22 cellular contexts compared by ENCODE assay signal in genomic region chr15:48366574-48367312, GRCh38. TPM values are rescaled to one million over a fixed set of nuclear protein-coding genes. Genes with fewer than 3 reads are reported as not detected.
DNase-seq lines count a peak whose midpoint lies in the region; ATAC-seq, FAIRE-seq and TF ChIP-seq lines count a peak whose summit lies in the region.
"Had no signal": no experiment of that assay in that cellular context is flagged by ENCODE, and none has a peak within 500 bp of the region (broad histone marks: within the 10 kb centered on the region; RNA-seq: fewer than 3 reads in every experiment).

No MANE protein-coding gene starts in this region.

- H3K9ac ChIP-seq in astrocyte (ENCODE audit: low read length) = no peak overlapping the region

- intact Hi-C loops in Right ventricle myocardium superior (cut with DNase I) (loop anchor here (10.0 kb wide), 1 partner anchor 278 kb away; the partner anchor contains the start of gene FBN1), gastrocnemius medialis (cut with DNase I; ENCODE audit: low total_unique reads) (loop anchor here (5.0 kb wide), 1 partner anchor 46 kb away; no protein-coding TSS in a partner anchor)

- H2AFZ ChIP-seq in astrocyte (ENCODE audit: low read depth, low read length) = no peak overlapping the region

- DNase-seq in HFFc6 = no peak
- DNase-seq in astrocyte (ENCODE audit: low read depth) = peak; percentile 59
- DNase-seq in Right ventricle myocardium superior = no peak
- no peak for DNase-seq in gastrocnemius medialis
- DNase-seq in hepatic stellate cell (ENCODE audit: low spot score) = no peak
- DNase-seq in activated gamma-delta T cell (lab: John Stamatoyannopoulos, UW) = no peak
- DNase-seq in germinal center (ENCODE audit: low spot score) = no peak
- no peak for DNase-seq in NCI-H1417 treated with DMSO at 0.1 percent for 48 hours (lab: John Stamatoyannopoulos, UW)
- DNase-seq: CD4-positive, CD25-positive, alpha-beta regulatory T cell; DMS 273 treated with DMSO at 0.1 percent for 48 hours; DND-41; Kasumi-1; NCI-H1694; NCI-H2081; NCI-H2171; NCI-H345; NCI-H524; NCI-H82 had no signal

- peaks cover 11% of the 10 kb centered on the region for H3K36me3 Mint-ChIP-seq in HFFc6 (ENCODE audit: low read depth)
- peaks cover 2% of the 10 kb centered on the region for H3K36me3 Mint-ChIP-seq in astrocyte (ENCODE audit: low read depth, unreplicated experiment)
- H3K36me3 Mint-ChIP-seq: CD4-positive, CD25-positive, alpha-beta regulatory T cell had no signal

- H3K4me3 ChIP-seq in astrocyte (ENCODE audit: insufficient read depth, low read depth, low read length) (no peak overlapping the region), gastrocnemius medialis (no peak overlapping the region)
- H3K4me3 ChIP-seq: SJCRH30 had no signal

- no peak overlapping the region for H3K4me3 Mint-ChIP-seq in HFFc6
- no peak overlapping the region for H3K4me3 Mint-ChIP-seq in astrocyte (ENCODE audit: unreplicated experiment)
- H3K4me3 Mint-ChIP-seq: CD4-positive, CD25-positive, alpha-beta regulatory T cell had no signal

- H3K27ac ChIP-seq in astrocyte (ENCODE audit: low read depth, low read length) (no peak overlapping the region), gastrocnemius medialis (peak overlapping the region; percentile 36 to 60 (median 48))
- H3K27ac ChIP-seq: SJCRH30 had no signal

- no peaks in the 10 kb centered on the region for H3K79me2 ChIP-seq in astrocyte (ENCODE audit: insufficient read depth, low read length)

- no peaks in the 10 kb centered on the region for H3K4me1 ChIP-seq in astrocyte (ENCODE audit: insufficient read depth, low read length)
- no peaks in the 10 kb centered on the region for H3K4me1 ChIP-seq in gastrocnemius medialis

- H3K9me3 Mint-ChIP-seq in HFFc6 (peaks cover 2% of the 10 kb centered on the region), astrocyte (ENCODE audit: unreplicated experiment) (peaks cover 4% of the 10 kb centered on the region)

- ATAC-seq in Right ventricle myocardium superior (ENCODE audit: poor library complexity) (peak; percentile 82), gastrocnemius medialis (no peak)
- ATAC-seq: Panc1 had no signal

- H3K36me3 ChIP-seq in astrocyte (ENCODE audit: insufficient read depth, low read length) = no peaks in the 10 kb centered on the region
- no peaks in the 10 kb centered on the region for H3K36me3 ChIP-seq in gastrocnemius medialis
- H3K36me3 ChIP-seq: SJCRH30 had no signal

- no peak for TF ChIP-seq POLR2A in gastrocnemius medialis (IDR thresholded peaks at IDR 0.05)

- no peak for FAIRE-seq in astrocyte (lab: Jason Lieb, UNC)
- FAIRE-seq: G401.6, GM12892 had no signal

- no peaks in the 10 kb centered on the region for H3K9me3 ChIP-seq in astrocyte (ENCODE audit: insufficient read depth, low read depth, low read length)
- H3K9me3 ChIP-seq in gastrocnemius medialis = no peaks in the 10 kb centered on the region
- H3K9me3 ChIP-seq: SJCRH30 had no signal

- H3K27ac Mint-ChIP-seq in HFFc6 = peak overlapping the region; percentile 47; the same call in 1 of the 2 replicates
- no peak overlapping the region for H3K27ac Mint-ChIP-seq in astrocyte (ENCODE audit: unreplicated experiment)
- H3K27ac Mint-ChIP-seq: CD4-positive, CD25-positive, alpha-beta regulatory T cell had no signal

- TF ChIP-seq CTCF in HFFc6 (IDR thresholded peaks at IDR 0.05) (no peak), astrocyte (IDR thresholded peaks at IDR 0.05; ENCODE audit: insufficient read depth, low read depth, low read length) (no peak), gastrocnemius medialis (IDR thresholded peaks at IDR 0.05 in 4 of 5, conservative IDR thresholded peaks at IDR 0.05 in 1 of 5) (no peak)

- in situ Hi-C loops in gastrocnemius medialis (cut with MboI; ENCODE audit: low sequenced_read_pairs in 4 of 4) = loop anchor here (25.0 kb wide), 2 partner anchors 271 to 446 kb away; partner anchors contain the start of genes CEP152 (in 3 of the 4) and FBN1 (in 2 of the 4)

- peaks cover 42% of the 10 kb centered on the region for H3K4me1 Mint-ChIP-seq in HFFc6 (ENCODE audit: low read depth)
- H3K4me1 Mint-ChIP-seq in astrocyte (ENCODE audit: low read depth, unreplicated experiment) = peaks cover 16% of the 10 kb centered on the region
- H3K4me1 Mint-ChIP-seq: CD4-positive, CD25-positive, alpha-beta regulatory T cell had no signal

- no peaks in the 10 kb centered on the region for H4K20me1 ChIP-seq in astrocyte (ENCODE audit: insufficient read depth, low read length)

- H3K27me3 Mint-ChIP-seq in HFFc6 (ENCODE audit: insufficient read depth) (peaks cover 2% of the 10 kb centered on the region), astrocyte (ENCODE audit: low read depth, unreplicated experiment) (no peaks in the 10 kb centered on the region)
- H3K27me3 Mint-ChIP-seq: CD4-positive, CD25-positive, alpha-beta regulatory T cell had no signal

- no peak overlapping the region for H3K4me2 ChIP-seq in astrocyte (ENCODE audit: low read length)

- no peaks in the 10 kb centered on the region for H3K27me3 ChIP-seq in astrocyte (ENCODE audit: insufficient read depth, low read length)
- no peaks in the 10 kb centered on the region for H3K27me3 ChIP-seq in gastrocnemius medialis
- H3K27me3 ChIP-seq: SJCRH30 had no signal

RNA-seq across cellular contexts. Expression of gene DUT, which starts 35.5 kb away (rescaled TPM):
- total RNA-seq in HFFc6 (2021; fragmentation: NEBNext Ultra II Directional; extraction: Animal tissue kit (Norgen Biotek cat#: 25700)) = 100 to 1,000 TPM in 5 of 6 experiments, 10 to 100 TPM in 1; 86.0 to 130 (median 114) TPM
- total RNA-seq in astrocyte (41.4 and 45.8 TPM in 2 replicates), Right ventricle myocardium superior (79.0 TPM), gastrocnemius medialis (10 to 100 TPM; 40.0 to 73.0 (median 45.0) TPM)
